17 cellular contexts compared by ENCODE assay signal in genomic region chr12:15188136-15188535, GRCh38. TPM values are rescaled to one million over a fixed set of nuclear protein-coding genes. Genes with fewer than 3 reads are reported as not detected.
DNase-seq lines count a peak whose midpoint lies in the region; ATAC-seq and TF ChIP-seq lines count a peak whose summit lies in the region.
"Had no signal": no experiment of that assay in that cellular context is flagged by ENCODE, and none has a peak within 500 bp of the region (broad histone marks: within the 10 kb centered on the region; RNA-seq: fewer than 3 reads in every experiment).

No MANE protein-coding gene starts in this region.

- H3K36me3 Mint-ChIP-seq in nephron (ENCODE audit: low read depth): no peaks in the 10 kb centered on the region
- no peaks in the 10 kb centered on the region for H3K36me3 Mint-ChIP-seq in naive thymus-derived CD8-positive, alpha-beta T cell
- H3K36me3 Mint-ChIP-seq: CD8-positive, alpha-beta memory T cell had no signal

- H3K27me3 ChIP-seq in breast epithelium (no peaks in the 10 kb centered on the region), mammary epithelial cell (ENCODE audit: insufficient read depth, low read length) (no peaks in the 10 kb centered on the region), stomach smooth muscle (ENCODE audit: control insufficient read depth in 1 of 2, insufficient read depth in 2 of 2, low read length in 2 of 2) (no peaks in the 10 kb centered on the region), SJCRH30 (no peaks in the 10 kb centered on the region)
- H3K27me3 ChIP-seq: BLaER1 had no signal

- no peaks in the 10 kb centered on the region for H3K9me3 Mint-ChIP-seq in nephron
- H3K9me3 Mint-ChIP-seq in naive thymus-derived CD8-positive, alpha-beta T cell: no peaks in the 10 kb centered on the region
- H3K9me3 Mint-ChIP-seq: CD8-positive, alpha-beta memory T cell had no signal

- WGBS in mammary epithelial cell (ENCODE audit: low coverage, missing lambda C conversion rate): 100% methylated on average over 2 of the region's 2 CpGs

- no peaks in the 10 kb centered on the region for H4K20me1 ChIP-seq in mammary epithelial cell (ENCODE audit: insufficient read depth, low read length)
- H4K20me1 ChIP-seq: BLaER1 had no signal

- H3K4me3 ChIP-seq in breast epithelium: no peak overlapping the region
- H3K4me3 ChIP-seq in mammary epithelial cell (replicated peaks in 1 of 3; ENCODE audit: insufficient read depth in 1 of 3, low read depth in 2 of 3, low read length in 3 of 3): no peak overlapping the region
- H3K4me3 ChIP-seq in stomach smooth muscle (ENCODE audit: low read length in 2 of 2): peak overlapping the region in 1 of 2 donors; percentile 35
- H3K4me3 ChIP-seq in SJCRH30: no peak overlapping the region
- H3K4me3 ChIP-seq: BLaER1 had no signal

- intact Hi-C loops in breast epithelium (cut with DNase I; ENCODE audit: low total_unique reads): no loop called here
- intact Hi-C loops in mammary epithelial cell (cut with micrococcal nuclease): no loop called here

- in situ Hi-C loops in mammary epithelial cell (cut with MboI; ENCODE audit: low sequenced_read_pairs in 2 of 2): no loop called here

- BruUV-seq in mammary epithelial cell (replicated peaks; lab: Mats Ljungman, UMichigan): no TSS peak

- no peak overlapping the region for H3K4me3 Mint-ChIP-seq in nephron
- H3K4me3 Mint-ChIP-seq in naive thymus-derived CD8-positive, alpha-beta T cell: no peak overlapping the region
- H3K4me3 Mint-ChIP-seq: CD8-positive, alpha-beta memory T cell had no signal

- H3K4me1 ChIP-seq in breast epithelium (no peaks in the 10 kb centered on the region), mammary epithelial cell (ENCODE audit: insufficient read depth, low read length) (no peaks in the 10 kb centered on the region), stomach smooth muscle (ENCODE audit: control insufficient read depth, insufficient read depth, low read length) (peaks cover 11% of the 10 kb centered on the region), SJCRH30 (0 out of 2 replicates have a peak, but pooled peaks cover 6% of the 10 kb centered on the region)
- H3K4me1 ChIP-seq: BLaER1, Caco-2 had no signal

- peak overlapping the region; percentile 63 to 88 (median 81) for H3K27ac Mint-ChIP-seq in nephron
- no peak overlapping the region for H3K27ac Mint-ChIP-seq in naive thymus-derived CD8-positive, alpha-beta T cell
- H3K27ac Mint-ChIP-seq: CD8-positive, alpha-beta memory T cell had no signal

- no peak overlapping the region for H3K4me2 ChIP-seq in mammary epithelial cell (ENCODE audit: insufficient read depth, low read depth, low read length)
- H3K4me2 ChIP-seq: BLaER1 had no signal

- H3K36me3 ChIP-seq in breast epithelium (no peaks in the 10 kb centered on the region), mammary epithelial cell (ENCODE audit: insufficient read depth, low read length) (no peaks in the 10 kb centered on the region), stomach smooth muscle (ENCODE audit: control insufficient read depth in 2 of 2, insufficient read depth in 2 of 2, low read length in 2 of 2) (no peaks in the 10 kb centered on the region), SJCRH30 (no peaks in the 10 kb centered on the region)
- H3K36me3 ChIP-seq: BLaER1 had no signal

- H3K27ac ChIP-seq in breast epithelium: peak overlapping the region; percentile 54 to 59
- no peak overlapping the region for H3K27ac ChIP-seq in mammary epithelial cell (ENCODE audit: insufficient read depth, low read depth, low read length)
- H3K27ac ChIP-seq in stomach smooth muscle (ENCODE audit: low read length): peak overlapping the region; percentile 58
- H3K27ac ChIP-seq in SJCRH30: no peak overlapping the region
- H3K27ac ChIP-seq: 22Rv1, BLaER1, HL-60 had no signal

- no peak for ATAC-seq in naive thymus-derived CD8-positive, alpha-beta T cell

- no peaks in the 10 kb centered on the region for H3K79me2 ChIP-seq in mammary epithelial cell (ENCODE audit: insufficient read depth, low read length)

- dilution Hi-C loops in mammary epithelial cell (cut with HindIII; ENCODE audit: low sequenced_read_pairs): no loop called here

- TF ChIP-seq CTCF in breast epithelium (IDR thresholded peaks at IDR 0.05) (no peak), mammary epithelial cell (conservative IDR thresholded peaks at IDR 0.05 in 1 of 2, IDR thresholded peaks at IDR 0.05 in 1 of 2; ENCODE audit: extremely low read depth in 1 of 2, insufficient read depth in 1 of 2, low read depth in 1 of 2, low read length in 2 of 2) (no peak), nephron (IDR thresholded peaks at IDR 0.05; ENCODE audit: unreplicated experiment in 3 of 3) (no peak)

- H3K4me1 Mint-ChIP-seq in nephron: peaks cover 32% of the 10 kb centered on the region
- H3K4me1 Mint-ChIP-seq in naive thymus-derived CD8-positive, alpha-beta T cell: no peaks in the 10 kb centered on the region
- H3K4me1 Mint-ChIP-seq: CD8-positive, alpha-beta memory T cell had no signal

- no peaks in the 10 kb centered on the region for H3K9me3 ChIP-seq in breast epithelium
- no peaks in the 10 kb centered on the region for H3K9me3 ChIP-seq in mammary epithelial cell (replicated peaks; ENCODE audit: insufficient read depth, low read length)
- no peaks in the 10 kb centered on the region for H3K9me3 ChIP-seq in stomach smooth muscle (ENCODE audit: control insufficient read depth in 2 of 2, low read length in 2 of 2)
- no peaks in the 10 kb centered on the region for H3K9me3 ChIP-seq in SJCRH30 (replicated peaks)
- H3K9me3 ChIP-seq: BLaER1, Caco-2 had no signal

- no peaks in the 10 kb centered on the region for H3K27me3 Mint-ChIP-seq in nephron (ENCODE audit: low read depth)
- peaks cover 0 to 13% (median 2%) of the 10 kb centered on the region in 5 donors for H3K27me3 Mint-ChIP-seq in naive thymus-derived CD8-positive, alpha-beta T cell

- H2AFZ ChIP-seq in mammary epithelial cell (ENCODE audit: low read depth, low read length): no peak overlapping the region

- no peak overlapping the region for H3K9ac ChIP-seq in mammary epithelial cell (ENCODE audit: insufficient read depth, low read length)
- H3K9ac ChIP-seq in stomach smooth muscle (ENCODE audit: low read length in 2 of 2): no peak overlapping the region
- H3K9ac ChIP-seq: BLaER1 had no signal

- DNase-seq in breast epithelium (ENCODE audit: low spot score in 2 of 2) (no peak), mammary epithelial cell (no peak), SJCRH30 (no peak), AG08396 (ENCODE audit: low spot score) (no peak)
- no peak for DNase-seq in naive thymus-derived CD8-positive, alpha-beta T cell
- DNase-seq: AML-193; Caco-2; CD8-positive, alpha-beta memory T cell; DMS53; GF-D8; HCEC 1CT had no signal

- no peak for TF ChIP-seq POLR2A in breast epithelium (IDR thresholded peaks at IDR 0.05)

- CTCF ChIA-PET in mammary epithelial cell (lab: Charles Lee; ENCODE audit: low non-redundant PET): interaction anchor here (0.6 kb wide), 1 partner anchor 88 kb away, joined by 5 read pairs; no protein-coding TSS in a partner anchor

- POLR2A ChIA-PET in naive thymus-derived CD8-positive, alpha-beta T cell (lab: Charles Lee): no interaction called here

RNA-seq across cellular contexts. Expression of gene RERG, which starts 33.1 kb away (rescaled TPM):
- total RNA-seq in breast epithelium: 100 to 1,000 TPM in 1 of 3 donors, 10 to 100 TPM in 2; 16.3 to 126 (median 60.0) TPM
- total RNA-seq in mammary epithelial cell: under 1 TPM in 1 of 2 donors, not detected in 1; 0.17 TPM
- not detected for polyA plus RNA-seq in mammary epithelial cell
- not detected for polyA minus RNA-seq in mammary epithelial cell
- total RNA-seq in SJCRH30 (2014; rRNA removed; shearing (Covaris generic)): not detected in 2 replicates
- total RNA-seq in naive thymus-derived CD8-positive, alpha-beta T cell: 1 to 10 TPM in 1 of 2 experiments, under 1 TPM in 1; 0.55 to 1.2 TPM
- polyA plus RNA-seq in naive thymus-derived CD8-positive, alpha-beta T cell: not detected
- total RNA-seq: A673; Caco-2; CD8-positive, alpha-beta memory T cell had no signal
- polyA plus RNA-seq: CD8-positive, alpha-beta memory T cell had no signal

Comparison
In these comparisons a context has a peak if more than half of its experiments do, and no peak if none do; other contexts are left out.
1. H3K27ac ChIP-seq: peak in breast epithelium (2 of 2) and stomach smooth muscle (single experiment); none in mammary epithelial cell (single experiment) and SJCRH30 (single experiment).
2. RNA of gene RERG, which starts 33.1 kb away (total RNA-seq): 16.3 to 126 TPM in breast epithelium; 0.55 to 1.2 TPM in naive thymus-derived CD8-positive, alpha-beta T cell, 0.17 TPM in mammary epithelial cell and not detected in SJCRH30; every median in the first group is over 4 times any median in the second.
3. H3K27ac Mint-ChIP-seq: peak in nephron (3 of 3); none in naive thymus-derived CD8-positive, alpha-beta T cell (0 of 10).